ENCODE assay signal across 8 cellular contexts in the genomic region with DNA sequence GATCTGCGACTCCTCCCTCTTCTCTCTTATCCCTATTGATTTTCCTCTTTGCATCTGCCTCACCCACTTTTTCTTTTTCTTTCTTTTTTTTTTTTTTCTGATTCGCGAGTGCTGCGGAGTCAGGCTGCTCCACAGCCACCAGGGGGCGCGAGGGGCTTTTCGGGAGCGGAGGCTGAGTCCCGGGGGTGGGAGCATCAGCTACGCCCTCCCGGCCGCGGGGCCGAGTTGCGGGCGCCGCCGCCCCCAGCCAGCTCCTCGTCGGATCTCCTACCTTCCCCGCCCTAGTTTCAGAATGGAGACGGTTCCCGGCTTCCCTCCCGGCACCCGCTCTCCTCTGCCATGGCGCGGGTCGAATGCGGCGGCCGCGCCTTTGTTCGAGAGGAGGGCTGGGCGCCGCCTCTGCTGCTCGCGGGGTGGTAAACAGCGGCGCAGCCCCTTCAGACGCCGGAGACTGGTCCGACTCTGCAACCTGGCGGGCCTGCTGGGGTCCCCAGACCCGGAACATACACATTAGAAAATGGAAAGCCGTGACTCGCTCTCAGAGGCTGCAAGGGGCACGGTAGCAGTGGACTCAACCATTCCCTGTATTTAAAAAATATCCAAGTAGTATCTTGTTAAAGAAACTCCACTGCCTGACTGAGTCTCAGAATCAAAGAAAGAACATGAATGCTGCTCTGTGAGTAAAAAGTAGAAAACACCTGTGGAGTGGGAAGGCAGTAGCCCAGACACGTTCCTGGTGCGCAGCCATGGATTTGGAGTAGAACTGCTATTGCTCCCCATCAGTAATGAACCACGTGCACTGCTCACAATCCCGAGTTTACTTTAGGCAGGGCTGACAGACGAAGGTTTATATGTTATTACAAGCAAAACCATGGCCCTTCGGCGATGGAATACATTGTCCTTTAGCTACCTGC. TPM values are rescaled to one million over a fixed set of nuclear protein-coding genes. Genes with fewer than 3 reads are reported as not detected.
DNase-seq lines count a peak whose midpoint lies in the region; ATAC-seq and TF ChIP-seq lines count a peak whose summit lies in the region.

No MANE protein-coding gene starts in this region.

- H3K9me3 ChIP-seq in CD4-positive, CD25-positive, alpha-beta regulatory T cell (ENCODE audit: control insufficient read depth in 2 of 2, low read length in 2 of 2): no peaks in the 10 kb centered on the region
- no peaks in the 10 kb centered on the region for H3K9me3 ChIP-seq in endodermal cell (ENCODE audit: control insufficient read depth, low read length)

- H3K27me3 ChIP-seq in CD4-positive, CD25-positive, alpha-beta regulatory T cell (ENCODE audit: control insufficient read depth, insufficient read depth, low read length): peaks cover 21% of the 10 kb centered on the region
- H3K27me3 ChIP-seq in endodermal cell (ENCODE audit: control insufficient read depth, insufficient read depth, low read length, poor library complexity, severe bottlenecking): peaks cover 15% of the 10 kb centered on the region

- 4 to 7% methylated on average over 13 to 54 of the region's 54 CpGs for WGBS in endodermal cell (ENCODE audit: insufficient coverage in 1 of 2, insufficient read length in 1 of 2), 2 experiments

- H3K4me3 ChIP-seq in CD4-positive, CD25-positive, alpha-beta regulatory T cell (ENCODE audit: low read depth, low read length): no peak overlapping the region
- H3K4me3 ChIP-seq in endodermal cell (ENCODE audit: low read length): peak overlapping the region; percentile 90

- peak overlapping the region; percentile 41 to 83 (median 73) for H3K4me3 Mint-ChIP-seq in CD4-positive, CD25-positive, alpha-beta regulatory T cell
- H3K4me3 Mint-ChIP-seq in endodermal cell (peak overlapping the region; percentile 86), mesothelial cell of epicardium (peak overlapping the region; percentile 91)

- H3K36me3 Mint-ChIP-seq in CD4-positive, CD25-positive, alpha-beta regulatory T cell: no peaks in the 10 kb centered on the region
- no peaks in the 10 kb centered on the region for H3K36me3 Mint-ChIP-seq in endodermal cell (ENCODE audit: low read depth)
- no peaks in the 10 kb centered on the region for H3K36me3 Mint-ChIP-seq in mesothelial cell of epicardium

- H3K27me3 Mint-ChIP-seq in CD4-positive, CD25-positive, alpha-beta regulatory T cell: peaks cover 57% of the 10 kb centered on the region
- H3K27me3 Mint-ChIP-seq in endodermal cell (ENCODE audit: insufficient read depth) (peaks cover 6% of the 10 kb centered on the region), mesothelial cell of epicardium (ENCODE audit: low read depth) (no peaks in the 10 kb centered on the region)

- H3K4me1 ChIP-seq in CD4-positive, CD25-positive, alpha-beta regulatory T cell (ENCODE audit: control insufficient read depth, insufficient read depth, low read length, poor library complexity, severe bottlenecking): peaks cover 17% of the 10 kb centered on the region
- H3K4me1 ChIP-seq in endodermal cell (ENCODE audit: control insufficient read depth, insufficient read depth, low read length): peaks cover 3% of the 10 kb centered on the region

- H3K36me3 ChIP-seq in CD4-positive, CD25-positive, alpha-beta regulatory T cell (ENCODE audit: control insufficient read depth, insufficient read depth, low read length): no peaks in the 10 kb centered on the region
- H3K36me3 ChIP-seq in endodermal cell (ENCODE audit: control insufficient read depth, insufficient read depth, low read length): no peaks in the 10 kb centered on the region

- H3K9ac ChIP-seq in endodermal cell (ENCODE audit: extremely low read depth, low read length, poor library complexity, severe bottlenecking): peak overlapping the region; percentile 56

- no peak overlapping the region for H3K27ac ChIP-seq in CD4-positive, CD25-positive, alpha-beta regulatory T cell (ENCODE audit: insufficient read depth, low read length, poor library complexity, severe bottlenecking)
- H3K27ac ChIP-seq in endodermal cell (ENCODE audit: low read depth, low read length): peak overlapping the region; percentile 94

- peaks cover 0 to 9% (median 0%) of the 10 kb centered on the region in 7 donors for H3K9me3 Mint-ChIP-seq in CD4-positive, CD25-positive, alpha-beta regulatory T cell
- H3K9me3 Mint-ChIP-seq in endodermal cell (no peaks in the 10 kb centered on the region), mesothelial cell of epicardium (no peaks in the 10 kb centered on the region)

- ATAC-seq in CD4-positive, CD25-positive, alpha-beta regulatory T cell (ENCODE audit: low read depth in 2 of 2): peak in 1 of 2 donors; percentile 26
- ATAC-seq in GM19455 (IDR thresholded peaks at IDR 0.05; ENCODE audit: unreplicated experiment) (peak; percentile 86), HG03571 (IDR thresholded peaks at IDR 0.05; ENCODE audit: unreplicated experiment) (peak; percentile 89)

- peaks cover 0 to 17% (median 6%) of the 10 kb centered on the region in 4 donors for H3K4me1 Mint-ChIP-seq in CD4-positive, CD25-positive, alpha-beta regulatory T cell
- H3K4me1 Mint-ChIP-seq in endodermal cell (peaks cover 38% of the 10 kb centered on the region), mesothelial cell of epicardium (peaks cover 53% of the 10 kb centered on the region)

- TF ChIP-seq CTCF in endodermal cell (conservative IDR thresholded peaks at IDR 0.05) (peak; percentile 97), mesothelial cell of epicardium (IDR thresholded peaks at IDR 0.05; ENCODE audit: unreplicated experiment) (peak; percentile 97)

- peak; percentile 32 to 61 (median 35) for DNase-seq in CD4-positive, CD25-positive, alpha-beta regulatory T cell
- DNase-seq in NCI-H82 (lab: John Stamatoyannopoulos, UW): peak; percentile 93
- peak; percentile 32 for DNase-seq in activated CD8-positive, alpha-beta memory T cell treated with anti-CD3 and anti-CD28 coated beads, Interleukin-2, amount 50 U/mL, for 24 hours (ENCODE audit: extremely low read depth)
- peak; percentile 97 for DNase-seq in endodermal cell
- peak; percentile 92 to 96 for DNase-seq in mesothelial cell of epicardium (ENCODE audit: low spot score in 2 of 2, unreplicated experiment in 2 of 2)
- peak; percentile 47 for DNase-seq in stimulated activated CD8-positive, alpha-beta memory T cell treated with anti-CD3 and anti-CD28 coated beads, Interleukin-15, amount 100 ng/mL, for 1 hour (ENCODE audit: low read depth)

- no peak overlapping the region for H3K27ac Mint-ChIP-seq in CD4-positive, CD25-positive, alpha-beta regulatory T cell
- H3K27ac Mint-ChIP-seq in endodermal cell (peak overlapping the region; percentile 77), mesothelial cell of epicardium (peak overlapping the region; percentile 95)

RNA-seq across cellular contexts. Expression of a gene that starts 55.7 kb away (rescaled TPM):
- total RNA-seq in CD4-positive, CD25-positive, alpha-beta regulatory T cell: 1.1 TPM
- not detected for polyA plus RNA-seq in CD4-positive, CD25-positive, alpha-beta regulatory T cell
- total RNA-seq in endodermal cell (10 to 100 TPM; 76.3 to 98.6 TPM), mesothelial cell of epicardium (161 to 169 TPM (median 165 TPM) in 3 replicates)
- polyA plus RNA-seq in endodermal cell (2013, experiment 1 of 2): 208 TPM
- 208 TPM for polyA plus RNA-seq in endodermal cell (2013, experiment 2 of 2)

Comparison
In these comparisons a context has a peak if more than half of its experiments do, and no peak if none do; other contexts are left out.
1. DNase-seq: peak in every context shown above with its lines; median percentile 97 in endodermal cell; 94 in mesothelial cell of epicardium; 93 in NCI-H82; 47 in stimulated activated CD8-positive, alpha-beta memory T cell treated with anti-CD3 and anti-CD28 coated beads, Interleukin-15, amount 100 ng/mL, for 1 hour; 35 in CD4-positive, CD25-positive, alpha-beta regulatory T cell; 32 in activated CD8-positive, alpha-beta memory T cell treated with anti-CD3 and anti-CD28 coated beads, Interleukin-2, amount 50 U/mL, for 24 hours.
2. H3K27ac Mint-ChIP-seq: peak in endodermal cell (single experiment) and mesothelial cell of epicardium (single experiment); none in CD4-positive, CD25-positive, alpha-beta regulatory T cell (0 of 3).
3. RNA of a gene that starts 55.7 kb away (total RNA-seq): 161 to 169 TPM in mesothelial cell of epicardium and 76.3 to 98.6 TPM in endodermal cell; 1.1 TPM in CD4-positive, CD25-positive, alpha-beta regulatory T cell (single experiment); every median in the first group is over 10 times any median in the second.
4. Peak in every context shown above with its lines, with median percentiles within 50 percentile points of each other: H3K4me3 Mint-ChIP-seq.